In genomic region chr2:227493524-227493923, GRCh38 we compare ENCODE assay signal across 24 cellular contexts. TPM values are rescaled to one million over a fixed set of nuclear protein-coding genes. Genes with fewer than 3 reads are reported as not detected.
DNase-seq lines count a peak whose midpoint lies in the region; ATAC-seq, FAIRE-seq and TF ChIP-seq lines count a peak whose summit lies in the region.
"Had no signal": no experiment of that assay in that cellular context is flagged by ENCODE, and none has a peak within 500 bp of the region (broad histone marks: within the 10 kb centered on the region; RNA-seq: fewer than 3 reads in every experiment).

No MANE protein-coding gene starts in this region.

- H2BK5ac ChIP-seq in IMR-90 (ENCODE audit: low read depth, low read length, poor library complexity, severe bottlenecking) (peak overlapping the region; percentile 33), H1 (ENCODE audit: low read depth, low read length) (no peak overlapping the region)

- H3K4ac ChIP-seq in IMR-90 (ENCODE audit: low read depth, low read length): no peak overlapping the region
- no peak overlapping the region for H3K4ac ChIP-seq in H1 (replicated peaks; ENCODE audit: insufficient read length, low read depth, low read length)

- TF ChIP-seq RAD21 in IMR-90 (IDR thresholded peaks at IDR 0.05; ENCODE audit: low read length) (no peak), H1 (IDR thresholded peaks at IDR 0.05 in 1 of 2, conservative IDR thresholded peaks at IDR 0.05 in 1 of 2; ENCODE audit: low read depth in 2 of 2, low read length in 2 of 2) (no peak)

- no peaks in the 10 kb centered on the region for H3K9me2 ChIP-seq in hepatocyte (replicated peaks; ENCODE audit: insufficient read depth)
- H3K9me2 ChIP-seq: SK-N-SH had no signal

- no CpG with 5 or more reads among the region's 2 CpGs for WGBS in IMR-90 (ENCODE audit: extremely low coverage in 2 of 2, insufficient read length in 1 of 2), 2 experiments
- WGBS in H1 (ENCODE audit: extremely low coverage in 1 of 2, insufficient coverage in 1 of 2, insufficient read length in 1 of 2, insufficient replicate concordance in 2 of 2, low coverage in 1 of 2, low lambda C conversion rate in 2 of 2, missing lambda C conversion rate in 1 of 2), 2 experiments: 89% methylated on average over 2 of the region's 2 CpGs; no CpG with 5 or more reads in 1 of the 2 experiments
- 83% methylated on average over 2 of the region's 2 CpGs for WGBS in hepatocyte (ENCODE audit: low lambda C conversion rate, missing lambda C conversion rate)
- WGBS in gastroesophageal sphincter (ENCODE audit: low coverage in 1 of 2), 2 donors: 83% methylated on average over 1 to 2 of the region's 2 CpGs

- H3K9ac ChIP-seq in IMR-90 (ENCODE audit: low read depth, low read length): no peak overlapping the region
- no peak overlapping the region for H3K9ac ChIP-seq in H1 (replicated peaks in 1 of 4; ENCODE audit: extremely low read depth in 1 of 4, low read depth in 3 of 4, low read length in 3 of 4)
- H3K9ac ChIP-seq: SK-N-SH had no signal

- no TSS peak for BruUV-seq in IMR-90 (replicated peaks; lab: Mats Ljungman, UMichigan)

- H2AFZ ChIP-seq in IMR-90 (replicated peaks; ENCODE audit: low read length, poor library complexity) (no peak overlapping the region), H1 (ENCODE audit: low read length) (no peak overlapping the region), hepatocyte (no peak overlapping the region)

- DNase-seq in NCI-H82 (lab: John Stamatoyannopoulos, UW) (peak; percentile 8), NCI-H82 treated with DMSO at 0.1 percent for 48 hours (lab: John Stamatoyannopoulos, UW; ENCODE audit: unreplicated experiment) (no peak), IMR-90 (no peak), H1 (ENCODE audit: low read depth in 1 of 2, low spot score in 2 of 2) (no peak), lower lobe of right lung (no peak), hepatocyte (ENCODE audit: low spot score) (no peak)
- DNase-seq: 8988T; CD8-positive, alpha-beta memory T cell; EL; GF-D8; H9; KG1; NCI-H1105; NCI-H1694; NCI-H2081; NCI-H2171; NCI-H345; NCI-H774; SHP77 treated with DMSO at 0.1 percent for 48 hours; SK-N-SH had no signal

- H3K18ac ChIP-seq in IMR-90 (ENCODE audit: low read depth, low read length): no peak overlapping the region
- H3K18ac ChIP-seq in H1 (ENCODE audit: extremely low read depth, low read length): no peak overlapping the region

- H3K27ac ChIP-seq in IMR-90 (ENCODE audit: insufficient read depth, low read length) (no peak overlapping the region), H1 (ENCODE audit: low read depth, low read length) (no peak overlapping the region), lower lobe of right lung (no peak overlapping the region), hepatocyte (no peak overlapping the region), gastroesophageal sphincter (no peak overlapping the region)
- H3K27ac ChIP-seq: C4-2B, HL-60, RWPE1 had no signal

- H4K5ac ChIP-seq in IMR-90 (ENCODE audit: low read depth, low read length): no peak overlapping the region
- H4K5ac ChIP-seq in H1 (ENCODE audit: insufficient read length, low read depth, low read length): no peak overlapping the region

- dilution Hi-C loops in IMR-90 (cut with HindIII; ENCODE audit: low sequenced_read_pairs, unreplicated experiment): no loop called here

- H4K20me1 ChIP-seq in IMR-90 (ENCODE audit: insufficient read depth, low read length): peaks cover 58% of the 10 kb centered on the region
- H4K20me1 ChIP-seq in H1 (replicated peaks in 1 of 2; ENCODE audit: control insufficient read depth in 1 of 2, insufficient read depth in 2 of 2, low read length in 2 of 2): peaks cover 8 to 10% of the 10 kb centered on the region in 2 experiments
- H4K20me1 ChIP-seq in hepatocyte (ENCODE audit: insufficient read depth, poor library complexity, severe bottlenecking): peaks cover 67% of the 10 kb centered on the region

- no peak overlapping the region for H4K91ac ChIP-seq in IMR-90 (ENCODE audit: insufficient read depth, low read depth, low read length)
- no peak overlapping the region for H4K91ac ChIP-seq in H1 (replicated peaks; ENCODE audit: insufficient read length, low read length)

- H3K56ac ChIP-seq in IMR-90 (ENCODE audit: extremely low read depth, insufficient read depth, low read length): no peak overlapping the region
- no peak overlapping the region for H3K56ac ChIP-seq in H1 (replicated peaks; ENCODE audit: insufficient read length, low read depth, low read length)

- CTCF ChIA-PET in IMR-90 (lab: Yijun Ruan, JAX) (no interaction called here), H1 (lab: Charles Lee; ENCODE audit: partially characterized antibody) (no interaction called here)

- H3K4me2 ChIP-seq in IMR-90 (ENCODE audit: low read depth, low read length) (no peak overlapping the region), H1 (ENCODE audit: insufficient read depth in 1 of 2, low read depth in 2 of 2, low read length in 2 of 2) (no peak overlapping the region), hepatocyte (no peak overlapping the region)
- H3K4me2 ChIP-seq: SK-N-SH had no signal

- POLR2A ChIA-PET in IMR-90 (lab: Charles Lee; ENCODE audit: unreplicated experiment): no interaction called here
- POLR2A ChIA-PET in H1 (lab: Charles Lee; ENCODE audit: partially characterized antibody): no interaction called here

- no peak overlapping the region for H2BK12ac ChIP-seq in H1 (ENCODE audit: low read depth, low read length)

- H3K4me1 ChIP-seq in IMR-90 (ENCODE audit: control insufficient read depth, insufficient read depth, low read length) (no peaks in the 10 kb centered on the region; the same call in 1 of the 2 replicates), H1 (replicated peaks in 1 of 4; ENCODE audit: control insufficient read depth in 3 of 4, insufficient read depth in 4 of 4, low read length in 3 of 4) (no peaks in the 10 kb centered on the region), lower lobe of right lung (peaks cover 3% of the 10 kb centered on the region), hepatocyte (ENCODE audit: insufficient read depth) (no peaks in the 10 kb centered on the region), gastroesophageal sphincter (peaks cover 0 to 10% (median 0%) of the 10 kb centered on the region in 3 donors)

- H2AK5ac ChIP-seq in IMR-90 (ENCODE audit: low read depth, low read length) (no peak overlapping the region), H1 (ENCODE audit: low read depth, low read length) (no peak overlapping the region)

- H3K9me3 ChIP-seq in IMR-90 (ENCODE audit: control insufficient read depth, insufficient read depth, low read length) (no peaks in the 10 kb centered on the region), H1 (ENCODE audit: insufficient read depth in 2 of 2, low read depth in 1 of 2, low read length in 1 of 2) (no peaks in the 10 kb centered on the region), lower lobe of right lung (no peaks in the 10 kb centered on the region), hepatocyte (ENCODE audit: low read depth) (no peaks in the 10 kb centered on the region), gastroesophageal sphincter (no peaks in the 10 kb centered on the region)
- H3K9me3 ChIP-seq: SK-N-SH had no signal

- H4K8ac ChIP-seq in IMR-90 (ENCODE audit: low read depth in 2 of 2, low read length in 2 of 2) (no peak overlapping the region), H1 (ENCODE audit: extremely low read depth, insufficient read depth, low read length) (no peak overlapping the region)

- H2BK15ac ChIP-seq in IMR-90 (ENCODE audit: low read depth, low read length) (no peak overlapping the region), H1 (ENCODE audit: low read length) (no peak overlapping the region)

- TF ChIP-seq EP300 in H1 (IDR thresholded peaks at IDR 0.05; ENCODE audit: borderline replicate concordance in 1 of 2, low read depth in 2 of 2, low read length in 2 of 2): no peak
- TF ChIP-seq EP300 in gastroesophageal sphincter (IDR thresholded peaks at IDR 0.05): no peak

- peaks cover 3 to 96% of the 10 kb centered on the region in 2 experiments; a peak in 2 of 4 replicates for H3K79me2 ChIP-seq in H1 (ENCODE audit: control insufficient read depth in 1 of 2, insufficient read depth in 2 of 2, low read length in 2 of 2)
- peaks cover 100% of the 10 kb centered on the region for H3K79me2 ChIP-seq in hepatocyte

- in situ Hi-C loops in IMR-90 (cut with MboI; ENCODE audit: low sequenced_read_pairs): no loop called here

- H3K23ac ChIP-seq in IMR-90 (ENCODE audit: low read depth, low read length) (no peak overlapping the region), H1 (ENCODE audit: insufficient read length) (no peak overlapping the region)

- H3K14ac ChIP-seq in IMR-90 (replicated peaks; ENCODE audit: low read depth, low read length): no peak overlapping the region
- no peak overlapping the region for H3K14ac ChIP-seq in H1 (ENCODE audit: insufficient read length)

- no peak for TF ChIP-seq CTCF in IMR-90 (conservative IDR thresholded peaks at IDR 0.05; ENCODE audit: low read depth, low read length)
- TF ChIP-seq CTCF in H1 (IDR thresholded peaks at IDR 0.05; ENCODE audit: control extremely low read depth in 1 of 3, insufficient read depth in 1 of 3, low read depth in 1 of 3, low read length in 3 of 3): no peak
- TF ChIP-seq CTCF in lower lobe of right lung (IDR thresholded peaks at IDR 0.05): no peak
- TF ChIP-seq CTCF in hepatocyte (IDR thresholded peaks at IDR 0.05; ENCODE audit: poor library complexity): no peak
- no peak for TF ChIP-seq CTCF in gastroesophageal sphincter (IDR thresholded peaks at IDR 0.05)

- H3K23me2 ChIP-seq in H1 (ENCODE audit: low read depth, low read length): no peaks in the 10 kb centered on the region; the same call in 1 of the 2 replicates

- no peak overlapping the region for H2BK120ac ChIP-seq in IMR-90 (ENCODE audit: low read depth, low read length)
- H2BK120ac ChIP-seq in H1 (replicated peaks; ENCODE audit: low read depth, low read length): no peak overlapping the region

- H3K27me3 ChIP-seq in IMR-90 (ENCODE audit: control insufficient read depth, insufficient read depth, low read length): no peaks in the 10 kb centered on the region
- H3K27me3 ChIP-seq in H1 (replicated peaks in 1 of 4; ENCODE audit: control insufficient read depth in 3 of 4, extremely low read depth in 1 of 4, insufficient read depth in 3 of 4, low read length in 3 of 4): no peaks in the 10 kb centered on the region
- H3K27me3 ChIP-seq in lower lobe of right lung (ENCODE audit: low read depth): no peaks in the 10 kb centered on the region
- H3K27me3 ChIP-seq in hepatocyte: no peaks in the 10 kb centered on the region
- H3K27me3 ChIP-seq in gastroesophageal sphincter: no peaks in the 10 kb centered on the region

- ATAC-seq in IMR-90 (ENCODE audit: low read depth): no peak
- no peak for ATAC-seq in lower lobe of right lung
- ATAC-seq in gastroesophageal sphincter: no peak

- H3K36me3 ChIP-seq in IMR-90 (ENCODE audit: control insufficient read depth, insufficient read depth, low read length): peaks cover 3% of the 10 kb centered on the region
- peaks cover 0 to 14% (median 0%) of the 10 kb centered on the region in 4 experiments; a peak in 3 of 8 replicates for H3K36me3 ChIP-seq in H1 (ENCODE audit: control insufficient read depth in 2 of 4, insufficient read depth in 4 of 4, low read length in 3 of 4)
- peaks cover 30% of the 10 kb centered on the region for H3K36me3 ChIP-seq in lower lobe of right lung
- no peaks in the 10 kb centered on the region for H3K36me3 ChIP-seq in hepatocyte (replicated peaks; ENCODE audit: insufficient read depth, low read depth)
- peaks cover 0 to 15% of the 10 kb centered on the region in 2 donors for H3K36me3 ChIP-seq in gastroesophageal sphincter

- FAIRE-seq in H1 (lab: Jason Lieb, UNC): no peak

- intact Hi-C loops in IMR-90 (cut with micrococcal nuclease) (no loop called here), lower lobe of right lung (cut with DNase I) (no loop called here)

- H2BK20ac ChIP-seq in IMR-90 (ENCODE audit: low read depth, low read length) (no peak overlapping the region), H1 (ENCODE audit: low read length) (no peak overlapping the region)

- peaks cover 6 to 32% of the 10 kb centered on the region in 2 experiments for H3K79me1 ChIP-seq in IMR-90 (ENCODE audit: low read depth in 1 of 2, low read length in 2 of 2)
- 0 out of 2 replicates have a peak, but pooled peaks cover 2% of the 10 kb centered on the region for H3K79me1 ChIP-seq in H1 (ENCODE audit: low read depth, low read length)

- no peak overlapping the region for H3K4me3 ChIP-seq in IMR-90 (ENCODE audit: insufficient read depth, low read depth, low read length)
- no peak overlapping the region for H3K4me3 ChIP-seq in H1 (ENCODE audit: extremely low read depth in 1 of 4, insufficient read depth in 2 of 4, low read depth in 3 of 4, low read length in 4 of 4)
- H3K4me3 ChIP-seq in lower lobe of right lung: no peak overlapping the region
- H3K4me3 ChIP-seq in hepatocyte: no peak overlapping the region
- no peak overlapping the region for H3K4me3 ChIP-seq in gastroesophageal sphincter

- TF ChIP-seq POLR2A in IMR-90 (IDR thresholded peaks at IDR 0.05; ENCODE audit: low read depth, low read length) (no peak), H1 (IDR thresholded peaks at IDR 0.05; ENCODE audit: control extremely low read depth in 1 of 2, low read depth in 2 of 2, low read length in 2 of 2) (no peak), gastroesophageal sphincter (IDR thresholded peaks at IDR 0.05) (no peak)

- no peak overlapping the region for H2AK9ac ChIP-seq in IMR-90 (replicated peaks; ENCODE audit: low read depth, low read length, poor library complexity)

- peaks cover 4% of the 10 kb centered on the region; the same call in 1 of the 2 replicates for H3K9me1 ChIP-seq in IMR-90 (ENCODE audit: insufficient read depth, low read length)

RNA-seq across cellular contexts. Expression of gene AGFG1, which starts 21.6 kb away (rescaled TPM):
- total RNA-seq in IMR-90 (2012; rRNA removed) (93.6 and 126 TPM in 2 replicates), lower lobe of right lung (100 TPM), hepatocyte (86.4 and 91.6 TPM in 2 replicates), gastroesophageal sphincter (10 to 100 TPM; 26.0 to 73.1 (median 53.0) TPM)
- polyA plus RNA-seq in IMR-90 (2012; rRNA removed) (58.1 and 58.4 TPM in 2 replicates), H1 (2011; rRNA removed) (109 and 147 TPM in 2 replicates), hepatocyte (54.4 and 62.4 TPM in 2 replicates)
- 32.7 and 34.9 TPM in 2 replicates for polyA plus RNA-seq in IMR-90 (2012; cell fraction: cytosol; rRNA removed)
- polyA plus RNA-seq in IMR-90 (2012; cell fraction: nucleus; rRNA removed; ENCODE audit: low replicate concordance): 42.7 and 106 TPM in 2 replicates
- 102 and 108 TPM in 2 replicates for total RNA-seq in H1 (2021; fragmentation: NEBNext Ultra II Directional; extraction: Animal tissue kit (Norgen Biotek cat#: 25700))
- 87.9 TPM for polyA plus RNA-seq in H1 (2011; cell fraction: cytosol; rRNA removed)
- 90.4 TPM for polyA plus RNA-seq in H1 (2011; cell fraction: nucleus; rRNA removed)
- polyA plus RNA-seq in H1 (2012, experiment 1 of 2): 56.7 to 74.7 TPM (median 65.8 TPM) in 4 replicates
- 8.0 TPM for polyA plus RNA-seq in H1 (2012, experiment 2 of 2)
- 46.4 TPM for polyA plus RNA-seq in H1 (2013, experiment 1 of 2)
- 48.8 TPM for polyA plus RNA-seq in H1 (2013, experiment 2 of 2)
- 319 and 365 TPM in 2 replicates for polyA minus RNA-seq in H1 (2011; rRNA and poly(A)+ RNA removed)
- 106 TPM for polyA minus RNA-seq in H1 (2011; cell fraction: cytosol; rRNA and poly(A)+ RNA removed)
- polyA minus RNA-seq in H1 (2011; cell fraction: nucleus; rRNA and poly(A)+ RNA removed): 130 TPM
